Comparison of ENCODE assay signal across 1 cellular context in the genomic region with DNA sequence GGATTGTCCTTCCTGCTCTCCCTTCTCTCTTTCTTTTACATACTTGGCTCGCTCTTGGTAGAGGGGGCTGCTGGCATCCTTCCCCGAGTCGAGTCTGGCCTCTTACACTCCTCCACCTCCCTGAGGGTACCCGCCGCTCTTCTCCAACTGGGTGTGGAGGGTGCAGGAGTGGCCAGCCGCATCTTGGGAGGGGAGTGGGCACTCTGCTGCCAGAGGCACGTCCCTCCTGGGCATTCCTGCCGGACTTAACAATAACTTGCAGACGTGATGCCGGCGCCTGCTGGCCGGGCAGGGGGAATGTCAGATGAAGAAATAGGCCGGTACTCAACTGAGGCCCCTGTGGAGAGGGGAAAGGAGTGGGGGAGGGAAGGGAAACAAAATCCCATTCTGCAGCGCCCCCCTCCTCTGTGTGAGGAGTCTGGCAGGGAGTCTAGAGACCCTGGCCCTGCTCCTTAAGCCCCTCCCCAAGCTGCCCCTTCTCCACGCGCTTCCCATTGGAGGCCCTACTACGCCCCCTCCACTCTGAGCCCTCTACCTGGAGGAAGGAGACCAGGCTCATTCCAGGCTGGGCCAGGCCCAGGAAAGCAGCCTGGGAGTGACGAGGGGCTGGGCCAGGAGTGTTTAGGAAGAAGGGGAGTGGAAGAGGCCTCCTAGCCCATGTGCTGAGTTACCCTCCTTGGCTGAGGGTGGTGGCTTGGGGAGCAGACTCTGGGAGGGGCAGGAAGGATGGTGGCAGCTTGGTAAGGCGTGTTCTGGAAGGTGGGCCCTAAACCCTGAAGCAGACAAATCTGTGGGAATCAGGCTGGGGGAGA.
TF ChIP-seq lines count a peak whose summit lies in the region.

No MANE protein-coding gene starts in this region.

TF ChIP-seq in WTC11, 78 proteins besides CTCF, POLR2A, EP300 and RAD21 (continued from another document):
- no peak for TF ChIP-seq TEAD4 (CRISPR knock-in tag; IDR thresholded peaks at IDR 0.05)
- TF ChIP-seq, protein P1, sequence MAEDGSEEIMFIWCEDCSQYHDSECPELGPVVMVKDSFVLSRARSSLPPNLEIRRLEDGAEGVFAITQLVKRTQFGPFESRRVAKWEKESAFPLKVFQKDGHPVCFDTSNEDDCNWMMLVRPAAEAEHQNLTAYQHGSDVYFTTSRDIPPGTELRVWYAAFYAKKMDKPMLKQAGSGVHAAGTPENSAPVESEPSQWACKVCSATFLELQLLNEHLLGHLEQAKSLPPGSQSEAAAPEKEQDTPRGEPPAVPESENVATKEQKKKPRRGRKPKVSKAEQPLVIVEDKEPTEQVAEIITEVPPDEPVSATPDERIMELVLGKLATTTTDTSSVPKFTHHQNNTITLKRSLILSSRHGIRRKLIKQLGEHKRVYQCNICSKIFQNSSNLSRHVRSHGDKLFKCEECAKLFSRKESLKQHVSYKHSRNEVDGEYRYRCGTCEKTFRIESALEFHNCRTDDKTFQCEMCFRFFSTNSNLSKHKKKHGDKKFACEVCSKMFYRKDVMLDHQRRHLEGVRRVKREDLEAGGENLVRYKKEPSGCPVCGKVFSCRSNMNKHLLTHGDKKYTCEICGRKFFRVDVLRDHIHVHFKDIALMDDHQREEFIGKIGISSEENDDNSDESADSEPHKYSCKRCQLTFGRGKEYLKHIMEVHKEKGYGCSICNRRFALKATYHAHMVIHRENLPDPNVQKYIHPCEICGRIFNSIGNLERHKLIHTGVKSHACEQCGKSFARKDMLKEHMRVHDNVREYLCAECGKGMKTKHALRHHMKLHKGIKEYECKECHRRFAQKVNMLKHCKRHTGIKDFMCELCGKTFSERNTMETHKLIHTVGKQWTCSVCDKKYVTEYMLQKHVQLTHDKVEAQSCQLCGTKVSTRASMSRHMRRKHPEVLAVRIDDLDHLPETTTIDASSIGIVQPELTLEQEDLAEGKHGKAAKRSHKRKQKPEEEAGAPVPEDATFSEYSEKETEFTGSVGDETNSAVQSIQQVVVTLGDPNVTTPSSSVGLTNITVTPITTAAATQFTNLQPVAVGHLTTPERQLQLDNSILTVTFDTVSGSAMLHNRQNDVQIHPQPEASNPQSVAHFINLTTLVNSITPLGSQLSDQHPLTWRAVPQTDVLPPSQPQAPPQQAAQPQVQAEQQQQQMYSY (CRISPR knock-in tag; IDR thresholded peaks at IDR 0.05), result peak; percentile 72
